Comparison of ENCODE assay signal across 17 cellular contexts in genomic region chr19:17196610-17197009, GRCh38.
"Had no signal": no experiment of that assay in that cellular context is flagged by ENCODE, and none has a peak within 500 bp of the region (broad histone marks: within the 10 kb centered on the region; RNA-seq: fewer than 3 reads in every experiment).

No MANE protein-coding gene starts in this region.

- H3K4me1 Mint-ChIP-seq: brain, WTC11 had no signal

- ATAC-seq: foreskin keratinocyte; left lobe of liver; lower lobe of right lung; naive thymus-derived CD4-positive, alpha-beta T cell; stimulated activated naive CD8-positive, alpha-beta T cell treated with anti-CD3 and anti-CD28 coated beads, Interleukin-15, Interleukin-2, amounts not matched to agents 100 U/mL and 50 U/mL, for 24 hours; WTC11 had no signal

- DNase-seq: activated gamma-delta T cell treated with Interleukin-2 at 50 U/mL for 16 hours; dermis blood vessel endothelial cell; effector CD8-positive, alpha-beta T cell; foreskin keratinocyte; lower lobe of right lung; naive thymus-derived CD4-positive, alpha-beta T cell; ovary; SK-N-SH; stimulated activated CD4-positive, alpha-beta T cell treated with anti-CD3 and anti-CD28 coated beads, Interleukin-2, amount 100 ng/mL, for 48 hours; stimulated activated CD8-positive, alpha-beta memory T cell treated with anti-CD3 and anti-CD28 coated beads, Interleukin-4, amount 100 ng/mL, for 48 hours; stimulated activated naive CD8-positive, alpha-beta T cell treated with anti-CD3 and anti-CD28 coated beads, Interleukin-15, Interleukin-2, amounts not matched to agents 100 U/mL and 50 U/mL, for 24 hours; upper lobe of left lung had no signal

- H3K27ac Mint-ChIP-seq: WTC11 had no signal

- H3K9me3 Mint-ChIP-seq: activated T-helper 1 cell treated with anti-CD3 and anti-CD28 coated beads, Interleukin-12 subunit alpha, Interleukin-12 subunit beta, Interleukin-2, Interleukin-4 antibody, amounts not matched to agents 30 ng/mL and 10 ng/mL and 1 ng/mL, durations not matched to agents 14 hours and 24 hours and 36 hours; WTC11 had no signal

- H3K4me3 ChIP-seq: lower lobe of right lung, ovary, prostate gland, upper lobe of left lung had no signal

- H3K27me3 ChIP-seq: foreskin keratinocyte, ovary, upper lobe of left lung had no signal

- H3K9me3 ChIP-seq: lower lobe of right lung, ovary, prostate gland, SK-N-SH, upper lobe of left lung had no signal

- H3K36me3 ChIP-seq: ovary had no signal

- H3K27me3 Mint-ChIP-seq: brain; naive thymus-derived CD4-positive, alpha-beta T cell had no signal

- H3K4me1 ChIP-seq: foreskin keratinocyte, lower lobe of right lung, prostate gland, upper lobe of left lung had no signal

- H3K27ac ChIP-seq: foreskin keratinocyte, lower lobe of right lung, ovary, prostate gland, upper lobe of left lung had no signal

- H3K4me3 Mint-ChIP-seq: activated T-helper 1 cell treated with anti-CD3 and anti-CD28 coated beads, Interleukin-12 subunit alpha, Interleukin-12 subunit beta, Interleukin-2, Interleukin-4 antibody, amounts not matched to agents 30 ng/mL and 10 ng/mL and 1 ng/mL, durations not matched to agents 14 hours and 24 hours and 36 hours; brain; WTC11 had no signal
